ENCODE assay signal across 36 cellular contexts in genomic region chr4:56940403-56940802, GRCh38.
"Had no signal": no experiment of that assay in that cellular context is flagged by ENCODE, and none has a peak within 500 bp of the region (broad histone marks: within the 10 kb centered on the region; RNA-seq: fewer than 3 reads in every experiment).

No MANE protein-coding gene starts in this region.

- H3K27me3 ChIP-seq: ascending aorta, cardiac muscle cell had no signal

- H3K27ac ChIP-seq: ascending aorta, cardiac muscle cell, WERI-Rb-1 had no signal

- H3K27ac Mint-ChIP-seq: activated CD4-positive, alpha-beta memory T cell treated with anti-CD3 and anti-CD28 coated beads, Interleukin-2, amount 10 ng/mL, durations not matched to agents 7 days and 5 days; activated CD4-positive, alpha-beta T cell treated with anti-CD3 and anti-CD28 coated beads for 36 hours; activated CD4-positive, alpha-beta T cell treated with anti-CD3 and anti-CD28 coated beads, Interleukin-2, amount 10 ng/mL, durations not matched to agents 7 days and 5 days; activated CD8-positive, alpha-beta memory T cell treated with anti-CD3 and anti-CD28 coated beads, Interleukin-2, amount 10 ng/mL, durations not matched to agents 7 days and 5 days; activated CD8-positive, alpha-beta T cell treated with anti-CD3 and anti-CD28 coated beads, Interleukin-2, amount 10 ng/mL, durations not matched to agents 7 days and 5 days; activated naive CD4-positive, alpha-beta T cell treated with anti-CD3 and anti-CD28 coated beads, Interleukin-2, amount 10 ng/mL, durations not matched to agents 7 days and 5 days; activated naive CD4-positive, alpha-beta T cell treated with anti-CD3 and anti-CD28 coated beads, Interleukin-2, amount 50 U/mL, for 24 hours; activated naive CD8-positive, alpha-beta T cell treated with anti-CD3 and anti-CD28 coated beads, Interleukin-2, amount 10 ng/mL, durations not matched to agents 7 days and 5 days; activated naive CD8-positive, alpha-beta T cell treated with anti-CD3 and anti-CD28 coated beads, Interleukin-2, amount 50 U/mL, for 24 hours; activated T-cell treated with anti-CD3 and anti-CD28 coated beads, Interleukin-2, amount 50 U/mL, for 24 hours; activated T-helper 2 cell treated with anti-CD3 and anti-CD28 coated beads, Interferon-gamma antibody, Interleukin-2, Interleukin-4, amounts not matched to agents 10 μg/mL and 5 μg/mL and 100 μg/mL, durations not matched to agents 14 hours and 24 hours and 36 hours; T-helper 1 cell treated with Interleukin-12 subunit alpha and Interleukin-12 subunit beta and Interleukin-4 antibody, amounts not matched to agents 30 μg/mL and 1 μg/mL, for 36 hours; T-helper 2 cell treated with Interferon-gamma antibody and Interleukin-4, amounts not matched to agents 5 μg/mL and 100 μg/mL, for 36 hours; WTC11 had no signal

- H3K4me1 Mint-ChIP-seq: activated CD4-positive, alpha-beta memory T cell treated with anti-CD3 and anti-CD28 coated beads, Interleukin-2, amount 10 ng/mL, durations not matched to agents 7 days and 5 days; activated CD4-positive, alpha-beta T cell treated with anti-CD3 and anti-CD28 coated beads, Interleukin-2, amount 10 ng/mL, durations not matched to agents 7 days and 5 days; activated naive CD4-positive, alpha-beta T cell treated with anti-CD3 and anti-CD28 coated beads, Interleukin-2, amount 10 ng/mL, durations not matched to agents 7 days and 5 days; brain; central memory CD8-positive, alpha-beta T cell; WTC11 had no signal

- H3K4me3 ChIP-seq: ascending aorta, cardiac muscle cell had no signal

- ATAC-seq: activated CD4-positive, alpha-beta T cell treated with anti-CD3 and anti-CD28 coated beads for 36 hours; activated CD8-positive, alpha-beta memory T cell treated with anti-CD3 and anti-CD28 coated beads, Interleukin-2, amount 10 ng/mL, durations not matched to agents 7 days and 5 days; activated CD8-positive, alpha-beta T cell treated with anti-CD3 and anti-CD28 coated beads, Interleukin-2, amount 10 ng/mL, durations not matched to agents 7 days and 5 days; activated naive CD8-positive, alpha-beta T cell treated with anti-CD3 and anti-CD28 coated beads, Interleukin-2, amount 50 U/mL, for 24 hours; WTC11 had no signal

- H3K4me1 ChIP-seq: ascending aorta had no signal

- H3K9me3 ChIP-seq: ascending aorta had no signal

- H3K27me3 Mint-ChIP-seq: activated CD4-positive, alpha-beta memory T cell treated with anti-CD3 and anti-CD28 coated beads, Interleukin-2, amount 10 ng/mL, durations not matched to agents 7 days and 5 days; activated CD4-positive, alpha-beta T cell treated with anti-CD3 and anti-CD28 coated beads for 36 hours; activated CD4-positive, alpha-beta T cell treated with anti-CD3 and anti-CD28 coated beads, Interleukin-2, amount 10 ng/mL, durations not matched to agents 7 days and 5 days; activated CD8-positive, alpha-beta memory T cell treated with anti-CD3 and anti-CD28 coated beads, Interleukin-2, amount 10 ng/mL, durations not matched to agents 7 days and 5 days; activated naive CD4-positive, alpha-beta T cell treated with anti-CD3 and anti-CD28 coated beads, Interleukin-2, amount 10 ng/mL, durations not matched to agents 7 days and 5 days; activated naive CD4-positive, alpha-beta T cell treated with anti-CD3 and anti-CD28 coated beads, Interleukin-2, amount 50 U/mL, for 24 hours; activated naive CD8-positive, alpha-beta T cell; activated naive CD8-positive, alpha-beta T cell treated with anti-CD3 and anti-CD28 coated beads, Interleukin-2, amount 10 ng/mL, durations not matched to agents 7 days and 5 days; activated naive CD8-positive, alpha-beta T cell treated with anti-CD3 and anti-CD28 coated beads, Interleukin-2, amount 50 U/mL, for 24 hours; activated T-cell treated with anti-CD3 and anti-CD28 coated beads, Interleukin-2, amount 50 U/mL, for 24 hours; brain; central memory CD8-positive, alpha-beta T cell had no signal

- H3K4me3 Mint-ChIP-seq: activated CD4-positive, alpha-beta memory T cell treated with anti-CD3 and anti-CD28 coated beads, Interleukin-2, amount 10 ng/mL, durations not matched to agents 7 days and 5 days; activated CD4-positive, alpha-beta T cell treated with anti-CD3 and anti-CD28 coated beads for 36 hours; activated CD4-positive, alpha-beta T cell treated with anti-CD3 and anti-CD28 coated beads, Interleukin-2, amount 10 ng/mL, durations not matched to agents 7 days and 5 days; activated CD8-positive, alpha-beta memory T cell treated with anti-CD3 and anti-CD28 coated beads, Interleukin-2, amount 10 ng/mL, durations not matched to agents 7 days and 5 days; activated CD8-positive, alpha-beta T cell treated with anti-CD3 and anti-CD28 coated beads, Interleukin-2, amount 10 ng/mL, durations not matched to agents 7 days and 5 days; activated naive CD4-positive, alpha-beta T cell treated with anti-CD3 and anti-CD28 coated beads, Interleukin-2, amount 10 ng/mL, durations not matched to agents 7 days and 5 days; activated naive CD4-positive, alpha-beta T cell treated with anti-CD3 and anti-CD28 coated beads, Interleukin-2, amount 50 U/mL, for 24 hours; activated naive CD8-positive, alpha-beta T cell; activated naive CD8-positive, alpha-beta T cell treated with anti-CD3 and anti-CD28 coated beads, Interleukin-2, amount 10 ng/mL, durations not matched to agents 7 days and 5 days; activated naive CD8-positive, alpha-beta T cell treated with anti-CD3 and anti-CD28 coated beads, Interleukin-2, amount 50 U/mL, for 24 hours; activated T-cell treated with anti-CD3 and anti-CD28 coated beads, Interleukin-2, amount 50 U/mL, for 24 hours; brain; central memory CD8-positive, alpha-beta T cell; T-helper 1 cell treated with Interleukin-12 subunit alpha and Interleukin-12 subunit beta and Interleukin-4 antibody, amounts not matched to agents 30 μg/mL and 1 μg/mL, for 36 hours; T-helper 2 cell treated with Interferon-gamma antibody and Interleukin-4, amounts not matched to agents 5 μg/mL and 100 μg/mL, for 36 hours; WTC11 had no signal

- H3K9me3 Mint-ChIP-seq: activated CD4-positive, alpha-beta memory T cell treated with anti-CD3 and anti-CD28 coated beads, Interleukin-2, amount 10 ng/mL, durations not matched to agents 7 days and 5 days; activated CD4-positive, alpha-beta T cell treated with anti-CD3 and anti-CD28 coated beads, Interleukin-2, amount 10 ng/mL, durations not matched to agents 7 days and 5 days; activated naive CD4-positive, alpha-beta T cell treated with anti-CD3 and anti-CD28 coated beads, Interleukin-2, amount 10 ng/mL, durations not matched to agents 7 days and 5 days; activated naive CD4-positive, alpha-beta T cell treated with anti-CD3 and anti-CD28 coated beads, Interleukin-2, amount 50 U/mL, for 24 hours; activated naive CD8-positive, alpha-beta T cell treated with anti-CD3 and anti-CD28 coated beads, Interleukin-2, amount 10 ng/mL, durations not matched to agents 7 days and 5 days; activated naive CD8-positive, alpha-beta T cell treated with anti-CD3 and anti-CD28 coated beads, Interleukin-2, amount 50 U/mL, for 24 hours; activated T-cell treated with anti-CD3 and anti-CD28 coated beads, Interleukin-2, amount 50 U/mL, for 24 hours; activated T-helper 2 cell treated with anti-CD3 and anti-CD28 coated beads, Interferon-gamma antibody, Interleukin-2, Interleukin-4, amounts not matched to agents 10 μg/mL and 5 μg/mL and 100 μg/mL, durations not matched to agents 14 hours and 24 hours and 36 hours; brain; central memory CD8-positive, alpha-beta T cell; T-helper 1 cell treated with Interleukin-12 subunit alpha and Interleukin-12 subunit beta and Interleukin-4 antibody, amounts not matched to agents 30 μg/mL and 1 μg/mL, for 36 hours; T-helper 2 cell treated with Interferon-gamma antibody and Interleukin-4, amounts not matched to agents 5 μg/mL and 100 μg/mL, for 36 hours; WTC11 had no signal

- DNase-seq: activated CD4-positive, alpha-beta memory T cell treated with anti-CD3 and anti-CD28 coated beads, Interleukin-2, amount 10 ng/mL, durations not matched to agents 7 days and 5 days; activated CD4-positive, alpha-beta T cell treated with anti-CD3 and anti-CD28 coated beads for 1 hour; activated CD4-positive, alpha-beta T cell treated with anti-CD3 and anti-CD28 coated beads for 36 hours; activated CD4-positive, alpha-beta T cell treated with anti-CD3 and anti-CD28 coated beads for 48 hours; activated CD4-positive, alpha-beta T cell treated with anti-CD3 and anti-CD28 coated beads, Interleukin-2, amount 10 ng/mL, durations not matched to agents 7 days and 5 days; activated CD4-positive, alpha-beta T cell treated with anti-CD3 and anti-CD28 coated beads, Interleukin-2, amount 50 U/mL, for 48 hours; activated CD4-positive, CD25-positive, alpha-beta regulatory T cell; activated CD8-positive, alpha-beta memory T cell treated with anti-CD3 and anti-CD28 coated beads, Interleukin-2, amount 10 ng/mL, durations not matched to agents 7 days and 5 days; activated CD8-positive, alpha-beta memory T cell treated with anti-CD3 and anti-CD28 coated beads, Interleukin-2, amount 50 U/mL, for 48 hours; activated CD8-positive, alpha-beta T cell treated with anti-CD3 and anti-CD28 coated beads, Interleukin-2, amount 10 ng/mL, durations not matched to agents 7 days and 5 days; activated effector memory CD4-positive, alpha-beta T cell treated with Interleukin-2 at 50 U/mL for 16 hours; activated gamma-delta T cell; activated naive CD4-positive, alpha-beta T cell treated with anti-CD3 and anti-CD28 coated beads, Interleukin-2, amount 10 ng/mL, durations not matched to agents 7 days and 5 days; activated naive CD4-positive, alpha-beta T cell treated with Interleukin-2 at 50 U/mL for 16 hours; activated naive CD8-positive, alpha-beta T cell treated with anti-CD3 and anti-CD28 coated beads, Interleukin-2, amount 10 ng/mL, durations not matched to agents 7 days and 5 days; activated naive CD8-positive, alpha-beta T cell treated with anti-CD3 and anti-CD28 coated beads, Interleukin-2, amount 50 U/mL, for 24 hours; activated T-cell treated with anti-CD3 and anti-CD28 coated beads, Interleukin-2, amount 50 U/mL, for 24 hours; activated T-cell treated with anti-CD3 and anti-CD28 coated beads, Interleukin-2, amount 50 U/mL, for 48 hours; amygdala; anterior cingulate cortex; caudate nucleus; cerebellar nuclear complex; T-helper 1 cell; T-helper 2 cell; T-helper 9 cell; WERI-Rb-1 had no signal
